In genomic region chr3:51642462-51642861, GRCh38 we compare ENCODE assay signal across 9 cellular contexts. TPM values are rescaled to one million over a fixed set of nuclear protein-coding genes. Genes with fewer than 3 reads are reported as not detected.
DNase-seq lines count a peak whose midpoint lies in the region; ATAC-seq, FAIRE-seq and TF ChIP-seq lines count a peak whose summit lies in the region.
"Had no signal": no experiment of that assay in that cellular context is flagged by ENCODE, and none has a peak within 500 bp of the region (broad histone marks: within the 10 kb centered on the region; RNA-seq: fewer than 3 reads in every experiment).

No MANE protein-coding gene starts in this region.

- intact Hi-C loops in left ventricle myocardium inferior (cut with micrococcal nuclease) (no loop called here), upper lobe of right lung (cut with DNase I) (no loop called here)

- H3K9me3 ChIP-seq in left ventricle myocardium inferior (replicated peaks) = peaks cover 3% of the 10 kb centered on the region
- H3K9me3 ChIP-seq in right atrium auricular region = no peaks in the 10 kb centered on the region
- no peaks in the 10 kb centered on the region for H3K9me3 ChIP-seq in OCI-LY1 (ENCODE audit: low read length)
- no peaks in the 10 kb centered on the region for H3K9me3 ChIP-seq in upper lobe of right lung
- no peaks in the 10 kb centered on the region for H3K9me3 ChIP-seq in small intestine (ENCODE audit: control insufficient read depth, low read depth)

- no peak overlapping the region for H3K9ac ChIP-seq in OCI-LY1 (ENCODE audit: low read length)

- no peak overlapping the region for H3K4me3 ChIP-seq in left ventricle myocardium inferior
- H3K4me3 ChIP-seq in right atrium auricular region = no peak overlapping the region
- no peak overlapping the region for H3K4me3 ChIP-seq in OCI-LY1 (ENCODE audit: low read depth, low read length, poor library complexity, severe bottlenecking)
- no peak overlapping the region for H3K4me3 ChIP-seq in upper lobe of right lung
- no peak overlapping the region for H3K4me3 ChIP-seq in small intestine (ENCODE audit: low read depth in 1 of 2, low read length in 2 of 2)

- H3K27ac ChIP-seq in left ventricle myocardium inferior (replicated peaks) = no peak overlapping the region
- H3K27ac ChIP-seq in right atrium auricular region = no peak overlapping the region
- no peak overlapping the region for H3K27ac ChIP-seq in OCI-LY1 (ENCODE audit: low read depth, low read length, poor library complexity, severe bottlenecking)
- H3K27ac ChIP-seq in upper lobe of right lung = no peak overlapping the region
- no peak overlapping the region for H3K27ac ChIP-seq in small intestine (ENCODE audit: low read depth in 1 of 2, low read length in 1 of 2)

- ATAC-seq in upper lobe of right lung = peak; percentile 34
- ATAC-seq in GM18517 (IDR thresholded peaks at IDR 0.05; ENCODE audit: unreplicated experiment) = no peak
- ATAC-seq: naive thymus-derived CD8-positive, alpha-beta T cell had no signal

- H3F3A ChIP-seq in OCI-LY1 (ENCODE audit: insufficient read depth, low read length) = no peaks in the 10 kb centered on the region

- no peaks in the 10 kb centered on the region for H3K9me2 ChIP-seq in OCI-LY1 (ENCODE audit: low read depth, low read length)

- no peaks in the 10 kb centered on the region for H4K20me1 ChIP-seq in OCI-LY1 (ENCODE audit: insufficient read depth, low read length)

- H3K36me3 ChIP-seq in left ventricle myocardium inferior (peaks cover 99% of the 10 kb centered on the region), right atrium auricular region (peaks cover 99% of the 10 kb centered on the region), OCI-LY1 (ENCODE audit: insufficient read depth, low read length) (peaks cover 88% of the 10 kb centered on the region), upper lobe of right lung (peaks cover 100% of the 10 kb centered on the region), small intestine (ENCODE audit: control insufficient read depth in 2 of 2, insufficient read depth in 2 of 2, low read length in 2 of 2) (peaks cover 38 to 39% of the 10 kb centered on the region in 2 donors)

- no peak for FAIRE-seq in small intestine (lab: Jason Lieb, UNC)

- TF ChIP-seq CTCF in left ventricle myocardium inferior (IDR thresholded peaks at IDR 0.05; ENCODE audit: borderline replicate concordance) (peak; percentile 49), right atrium auricular region (IDR thresholded peaks at IDR 0.05) (peak in 1 of 2 donors; percentile 46), OCI-LY1 (IDR thresholded peaks at IDR 0.05; ENCODE audit: low read length) (peak; percentile 60; the same call in 1 of the 2 replicates), upper lobe of right lung (IDR thresholded peaks at IDR 0.05) (peak; percentile 24)

- WGBS in small intestine, 3 donors = 26 to 30% (median 26%) methylated on average over 2 of the region's 2 CpGs

- DNase-seq in left ventricle myocardium inferior (no peak), right atrium auricular region (ENCODE audit: low spot score) (no peak), erythroblast (lab: John Stamatoyannopoulos, UW) (peak; percentile 9), upper lobe of right lung (no peak), small intestine (no peak), cerebellum (ENCODE audit: low spot score) (no peak)

- H2AFZ ChIP-seq in OCI-LY1 (ENCODE audit: low read length) = no peak overlapping the region

- no peak for TF ChIP-seq POLR2A in erythroblast (IDR thresholded peaks at IDR 0.05; ENCODE audit: low read length)

- H3K4me2 ChIP-seq in OCI-LY1 (ENCODE audit: low read length) = no peak overlapping the region

- H3K4me1 ChIP-seq in left ventricle myocardium inferior (no peaks in the 10 kb centered on the region), right atrium auricular region (no peaks in the 10 kb centered on the region), OCI-LY1 (ENCODE audit: insufficient read depth, low read length, severe bottlenecking) (no peaks in the 10 kb centered on the region), upper lobe of right lung (no peaks in the 10 kb centered on the region), small intestine (ENCODE audit: control insufficient read depth in 2 of 2, insufficient read depth in 1 of 2, low read depth in 1 of 2, low read length in 1 of 2) (no peaks in the 10 kb centered on the region)

- H3K79me2 ChIP-seq in OCI-LY1 (ENCODE audit: insufficient read depth, low read length) = no peaks in the 10 kb centered on the region

- H3K27me3 ChIP-seq in left ventricle myocardium inferior (ENCODE audit: low read depth) (no peaks in the 10 kb centered on the region), right atrium auricular region (no peaks in the 10 kb centered on the region), OCI-LY1 (ENCODE audit: insufficient read depth, low read length) (no peaks in the 10 kb centered on the region), upper lobe of right lung (no peaks in the 10 kb centered on the region), small intestine (ENCODE audit: control insufficient read depth in 2 of 2, insufficient read depth in 2 of 2, low read length in 2 of 2) (no peaks in the 10 kb centered on the region)

RNA-seq across cellular contexts. Expression of gene TEX264, which starts 28.6 kb away (rescaled TPM):
- total RNA-seq in left ventricle myocardium inferior = 33.9 TPM
- total RNA-seq in right atrium auricular region = 10 to 100 TPM; 55.9 to 62.3 TPM
- 51.0 TPM for total RNA-seq in upper lobe of right lung
- 10 to 100 TPM; 66.2 to 85.7 (median 68.4) TPM for polyA plus RNA-seq in small intestine
- total RNA-seq in cerebellum = 12.2 TPM

Comparison
In these comparisons a context has a peak if more than half of its experiments do, and no peak if none do; other contexts are left out.
1. DNase-seq: peak in erythroblast (2 of 2); none in left ventricle myocardium inferior (single experiment), right atrium auricular region (single experiment), upper lobe of right lung (single experiment), small intestine (single experiment) and cerebellum (single experiment).